8 cellular contexts compared by ENCODE assay signal in genomic region chr7:151249732-151250072, GRCh38. TPM values are rescaled to one million over a fixed set of nuclear protein-coding genes. Genes with fewer than 3 reads are reported as not detected.
DNase-seq lines count a peak whose midpoint lies in the region; ATAC-seq and TF ChIP-seq lines count a peak whose summit lies in the region.

No MANE protein-coding gene starts in this region.

- intact Hi-C loops in prostate gland (cut with DNase I): loop anchor here (5.0 kb wide), 1 partner anchor 93 kb away; the partner anchor contains the start of gene NUB1

- DNase-seq in Caki2 (ENCODE audit: low read depth): peak; percentile 61
- no peak for DNase-seq in RWPE1 (ENCODE audit: low spot score)
- DNase-seq in cardiac muscle cell (ENCODE audit: low read depth in 1 of 2, low spot score in 1 of 2): peak; percentile 77 to 80
- DNase-seq in prostate gland (ENCODE audit: low spot score): peak; percentile 64
- DNase-seq in NCI-H2171 (lab: John Stamatoyannopoulos, UW): no peak
- no peak for DNase-seq in NCI-H2029 (lab: John Stamatoyannopoulos, UW)
- no peak for DNase-seq in NCI-H1930 (lab: John Stamatoyannopoulos, UW)

- H3K27ac ChIP-seq in RWPE1: peak overlapping the region; percentile 77
- H3K27ac ChIP-seq in cardiac muscle cell: peak overlapping the region; percentile 99
- H3K27ac ChIP-seq in prostate gland: peak overlapping the region; percentile 75 to 84

- no peaks in the 10 kb centered on the region for H3K9me3 ChIP-seq in cardiac muscle cell (ENCODE audit: low read depth)
- H3K9me3 ChIP-seq in prostate gland: no peaks in the 10 kb centered on the region

- CTCF ChIA-PET in RWPE1 (lab: Yijun Ruan, JAX): interaction anchor here (0.6 kb wide), 1 partner anchor 33 kb away, joined by 3 read pairs; no protein-coding TSS in a partner anchor

- H3K4me1 ChIP-seq in cardiac muscle cell (ENCODE audit: low read depth) (peaks cover 55% of the 10 kb centered on the region), prostate gland (replicated peaks) (no peaks in the 10 kb centered on the region)

- no peak for TF ChIP-seq POLR2A in prostate gland (IDR thresholded peaks at IDR 0.05)

- H3K27me3 ChIP-seq in cardiac muscle cell: no peaks in the 10 kb centered on the region
- no peaks in the 10 kb centered on the region for H3K27me3 ChIP-seq in prostate gland (replicated peaks; ENCODE audit: insufficient read depth)

- POLR2A ChIA-PET in RWPE1 (lab: Yijun Ruan, JAX; ENCODE audit: low non-redundant PET): no interaction called here

- no peak for ATAC-seq in GM21367 (IDR thresholded peaks at IDR 0.05; ENCODE audit: unreplicated experiment)

- peak overlapping the region; percentile 100 for H3K4me3 ChIP-seq in cardiac muscle cell
- peak overlapping the region in 1 of 2 donors; percentile 42 for H3K4me3 ChIP-seq in prostate gland

- TF ChIP-seq CTCF in RWPE1 (conservative IDR thresholded peaks at IDR 0.05; ENCODE audit: low read depth) (no peak), cardiac muscle cell (IDR thresholded peaks at IDR 0.05; ENCODE audit: low read depth, low read length) (no peak), prostate gland (IDR thresholded peaks at IDR 0.05) (no peak)

- WGBS in prostate gland: 6% methylated on average over 5 of the region's 5 CpGs

- in situ Hi-C loops in Caki2 (cut with HindIII; ENCODE audit: low pct_unique_long_range_greater_than_20kb, low sequenced_read_pairs): no loop called here

- H3K36me3 ChIP-seq in cardiac muscle cell: peaks cover 4% of the 10 kb centered on the region
- no peaks in the 10 kb centered on the region for H3K36me3 ChIP-seq in prostate gland

RNA-seq across cellular contexts. Expression of gene SMARCD3, which starts 1.2 kb away (rescaled TPM):
- 12.4 and 13.1 TPM in 2 replicates for total RNA-seq in Caki2 (2014; rRNA removed; shearing (Covaris generic); ENCODE audit: low replicate concordance)
- total RNA-seq in cardiac muscle cell (180 and 191 TPM in 2 replicates), prostate gland (100 to 1,000 TPM in 1 of 2 donors, 10 to 100 TPM in 1; 35.6 to 108 TPM)
- polyA plus RNA-seq in cardiac muscle cell: 237 and 238 TPM in 2 replicates

RNA-seq across cellular contexts. Expression of gene CHPF2, which starts 17.4 kb away (rescaled TPM):
- total RNA-seq in Caki2 (2014; rRNA removed; shearing (Covaris generic); ENCODE audit: low replicate concordance): 27.5 and 38.2 TPM in 2 replicates
- total RNA-seq in cardiac muscle cell (37.0 and 45.5 TPM in 2 replicates), prostate gland (10 to 100 TPM; 40.2 to 72.9 TPM)
- 26.9 and 31.7 TPM in 2 replicates for polyA plus RNA-seq in cardiac muscle cell

RNA-seq across cellular contexts. Expression of gene ABCF2, which starts 22.7 kb away (rescaled TPM):
- total RNA-seq in Caki2 (2014; rRNA removed; shearing (Covaris generic); ENCODE audit: low replicate concordance): 36.8 and 47.9 TPM in 2 replicates
- total RNA-seq in cardiac muscle cell (34.3 and 38.1 TPM in 2 replicates), prostate gland (10 to 100 TPM; 23.3 to 33.3 TPM)
- 32.7 and 32.9 TPM in 2 replicates for polyA plus RNA-seq in cardiac muscle cell

RNA-seq across cellular contexts. Expression of gene H2BK1, which starts 39.4 kb away (rescaled TPM):
- total RNA-seq in Caki2 (2014; rRNA removed; shearing (Covaris generic); ENCODE audit: low replicate concordance): not detected in 2 replicates
- total RNA-seq in cardiac muscle cell: not detected in 2 replicates
- polyA plus RNA-seq in cardiac muscle cell: not detected in 2 replicates
- total RNA-seq in prostate gland: 1 to 10 TPM in 1 of 2 donors, not detected in 1; 3.0 TPM

Comparison
In these comparisons a context has a peak if more than half of its experiments do, and no peak if none do; other contexts are left out.
1. DNase-seq: peak in Caki2 (single experiment), cardiac muscle cell (2 of 2) and prostate gland (single experiment); none in RWPE1 (single experiment), NCI-H2171 (single experiment), NCI-H2029 (single experiment) and NCI-H1930 (0 of 2).
2. Peak in every context shown above with its lines, with median percentiles within 50 percentile points of each other: H3K27ac ChIP-seq.